In the genomic region with DNA sequence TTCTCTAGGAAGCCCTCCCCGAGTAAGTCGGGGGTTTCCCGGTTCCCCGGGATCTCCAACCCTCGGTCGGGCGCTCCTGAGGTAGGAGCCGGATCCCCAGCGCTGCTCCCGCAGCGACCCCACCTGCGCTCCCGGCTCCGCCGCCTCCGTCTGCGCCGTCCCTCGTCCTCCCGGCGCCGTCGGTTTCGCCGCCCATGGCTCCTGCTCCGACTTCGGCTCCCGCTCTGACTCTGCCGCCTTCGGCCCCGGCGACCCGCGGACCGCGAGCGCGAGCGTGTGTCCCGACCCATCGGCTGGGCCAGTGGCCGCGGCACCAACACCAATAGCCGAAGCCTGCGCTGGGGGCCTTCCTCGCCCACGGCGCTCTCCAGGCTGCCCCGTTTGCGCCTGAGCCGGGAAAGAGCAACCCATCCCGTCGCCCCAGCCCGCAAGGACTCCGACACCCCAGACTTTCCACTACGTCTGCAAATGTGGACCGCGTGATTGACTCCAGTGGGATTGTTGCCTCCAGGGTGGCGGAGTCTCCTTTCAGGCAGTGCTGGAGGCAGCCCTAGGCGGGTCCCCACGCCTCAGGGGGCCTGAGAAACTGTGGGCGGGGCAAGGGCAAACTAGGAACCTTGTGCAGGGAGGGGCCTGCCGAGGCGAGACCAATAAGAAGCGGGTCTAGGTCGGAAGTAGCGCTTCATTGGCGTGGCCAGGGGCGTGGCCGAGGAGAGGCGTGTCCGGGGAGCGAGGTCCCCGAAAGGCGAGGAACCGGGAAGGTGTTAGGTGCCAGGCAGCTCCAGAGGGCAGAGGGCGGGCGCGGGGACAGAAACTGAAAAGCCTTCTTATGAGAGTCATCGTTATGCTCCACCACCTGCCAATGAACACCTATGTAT, we compare ENCODE assay signal across 1 cellular context.
TF ChIP-seq lines count a peak whose summit lies in the region.

CACTIN (minus strand) TSS at position 318 of the 878 bp plus-strand sequence; CDS start at position 290, 28 bp downstream.

TF ChIP-seq in K562, 482 proteins besides CTCF, POLR2A, EP300 and RAD21 (continued from another document and continues in another):
- TF ChIP-seq ZKSCAN3 (CRISPR knock-in tag; IDR thresholded peaks at IDR 0.05) (no peak), SAFB2 (IDR thresholded peaks at IDR 0.05; ENCODE audit: borderline replicate concordance, low read depth, low read length, severe bottlenecking) (no peak), BRD9 (IDR thresholded peaks at IDR 0.05; ENCODE audit: low read depth, partially characterized antibody) (no peak), PYGO2 (tag; IDR thresholded peaks at IDR 0.05) (no peak), FOXK2 (conservative IDR thresholded peaks at IDR 0.05 in 1 of 2, IDR thresholded peaks at IDR 0.05 in 1 of 2; ENCODE audit: low read depth in 2 of 2) (peak; percentile 73 to 81; a peak in 3 of 4 replicates), ZNF764 (CRISPR knock-in tag; IDR thresholded peaks at IDR 0.05; ENCODE audit: low read depth) (no peak), PHB2 (IDR thresholded peaks at IDR 0.05; ENCODE audit: low read depth) (no peak), SNRNP70 (optimal IDR thresholded peaks at IDR 0.05; ENCODE audit: low read depth, low read length) (no peak), KDM5B (IDR thresholded peaks at IDR 0.05; ENCODE audit: insufficient replicate concordance, low read depth, low read length) (peak; percentile 79), ZNF121 (CRISPR knock-in tag; conservative IDR thresholded peaks at IDR 0.05) (no peak), TBL1XR1 (IDR thresholded peaks at IDR 0.05; ENCODE audit: low read length in 2 of 2) (peak; percentile 31 to 35; a peak in 1 of 4 replicates), RBM14 (IDR thresholded peaks at IDR 0.05; ENCODE audit: borderline replicate concordance, insufficient read depth, low read depth, low read length) (no peak), CBX5 (IDR thresholded peaks at IDR 0.05; ENCODE audit: borderline replicate concordance, low read depth) (no peak), PURB (CRISPR knock-in tag; IDR thresholded peaks at IDR 0.05; ENCODE audit: low read depth) (no peak), TFAM (CRISPR knock-in tag; conservative IDR thresholded peaks at IDR 0.05) (no peak), ZNF766 (CRISPR knock-in tag; conservative IDR thresholded peaks at IDR 0.05) (peak; percentile 63; the same call in 1 of the 2 replicates), TCFL5 (CRISPR knock-in tag; conservative IDR thresholded peaks at IDR 0.05) (no peak), ZNF263 (CRISPR knock-in tag; IDR thresholded peaks at IDR 0.05; ENCODE audit: borderline replicate concordance) (no peak; the same call in 1 of the 2 replicates), SLC30A9 (CRISPR knock-in tag; IDR thresholded peaks at IDR 0.05) (no peak), STAT5A (IDR thresholded peaks at IDR 0.05; ENCODE audit: borderline replicate concordance, low read length) (no peak), ESRRB (CRISPR knock-in tag; IDR thresholded peaks at IDR 0.05; ENCODE audit: borderline replicate concordance) (no peak), HEY1 (CRISPR knock-in tag; IDR thresholded peaks at IDR 0.05; ENCODE audit: borderline replicate concordance) (no peak), SMARCE1 (IDR thresholded peaks at IDR 0.05) (no peak), ETV5 (CRISPR knock-in tag; IDR thresholded peaks at IDR 0.05; ENCODE audit: low read depth) (0 out of 2 replicates have a peak, but pooled peaks have one; percentile 56), KAT2B (IDR thresholded peaks at IDR 0.05; ENCODE audit: low read depth, low read length) (no peak), SMAD2 (IDR thresholded peaks at IDR 0.05; ENCODE audit: low read depth, low read length) (no peak), TOE1 (IDR thresholded peaks at IDR 0.05; ENCODE audit: borderline replicate concordance) (peak; percentile 98), TOE1 (CRISPR knock-in tag; IDR thresholded peaks at IDR 0.05; ENCODE audit: borderline replicate concordance, low read depth) (no peak), RBM22 (IDR thresholded peaks at IDR 0.05; ENCODE audit: low read depth, low read length, poor library complexity, severe bottlenecking) (peak; percentile 27), ZNF512 (tag; IDR thresholded peaks at IDR 0.05) (no peak), TAF7 (tag; IDR thresholded peaks at IDR 0.05) (peak; percentile 46; the same call in 1 of the 2 replicates), ZNF316 (IDR thresholded peaks at IDR 0.05) (no peak), SP1 (CRISPR knock-in tag; IDR thresholded peaks at IDR 0.05) (peak; percentile 100), RUNX1 (IDR thresholded peaks at IDR 0.05; ENCODE audit: low read depth) (no peak), YY1 (IDR thresholded peaks at IDR 0.05; ENCODE audit: borderline replicate concordance in 1 of 3, control insufficient read depth in 1 of 3, extremely low read depth in 1 of 3, insufficient read depth in 3 of 3, insufficient read length in 1 of 3, insufficient replicate concordance in 2 of 3, low read depth in 1 of 3, low read length in 2 of 3) (peak in 2 of 3 experiments; percentile 42 to 59), TSC22D4 (tag; IDR thresholded peaks at IDR 0.05) (no peak), CHD2 (IDR thresholded peaks at IDR 0.05; ENCODE audit: low read depth, low read length) (0 out of 2 replicates have a peak, but pooled peaks have one; percentile 20), PHF21A (IDR thresholded peaks at IDR 0.05; ENCODE audit: borderline replicate concordance, low read depth) (peak; percentile 61; the same call in 1 of the 2 replicates), KLF6 (CRISPR knock-in tag; IDR thresholded peaks at IDR 0.05; ENCODE audit: borderline replicate concordance) (no peak), THAP7 (CRISPR knock-in tag; IDR thresholded peaks at IDR 0.05) (no peak), GTF2F1 (IDR thresholded peaks at IDR 0.05; ENCODE audit: low read depth, low read length) (peak; percentile 49; the same call in 1 of the 2 replicates), ZNF324 (CRISPR knock-in tag; IDR thresholded peaks at IDR 0.05) (0 out of 2 replicates have a peak, but pooled peaks have one; percentile 24), FOXK1 (CRISPR knock-in tag; IDR thresholded peaks at IDR 0.05; ENCODE audit: borderline replicate concordance) (0 out of 2 replicates have a peak, but pooled peaks have one; percentile 42), TAF15 (IDR thresholded peaks at IDR 0.05; ENCODE audit: low read depth, low read length) (peak; percentile 53; the same call in 1 of the 2 replicates), RHOXF2B (CRISPR knock-in tag; conservative IDR thresholded peaks at IDR 0.05) (no peak; the same call in 1 of the 2 replicates), SMARCA5 (IDR thresholded peaks at IDR 0.05) (no peak), BCOR (IDR thresholded peaks at IDR 0.05) (no peak)
- TF ChIP-seq, protein P1, sequence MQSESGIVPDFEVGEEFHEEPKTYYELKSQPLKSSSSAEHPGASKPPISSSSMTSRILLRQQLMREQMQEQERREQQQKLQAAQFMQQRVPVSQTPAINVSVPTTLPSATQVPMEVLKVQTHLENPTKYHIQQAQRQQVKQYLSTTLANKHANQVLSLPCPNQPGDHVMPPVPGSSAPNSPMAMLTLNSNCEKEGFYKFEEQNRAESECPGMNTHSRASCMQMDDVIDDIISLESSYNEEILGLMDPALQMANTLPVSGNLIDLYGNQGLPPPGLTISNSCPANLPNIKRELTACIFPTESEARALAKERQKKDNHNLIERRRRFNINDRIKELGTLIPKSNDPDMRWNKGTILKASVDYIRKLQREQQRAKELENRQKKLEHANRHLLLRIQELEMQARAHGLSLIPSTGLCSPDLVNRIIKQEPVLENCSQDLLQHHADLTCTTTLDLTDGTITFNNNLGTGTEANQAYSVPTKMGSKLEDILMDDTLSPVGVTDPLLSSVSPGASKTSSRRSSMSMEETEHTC (IDR thresholded peaks at IDR 0.05), result no peak
- TF ChIP-seq, protein P2, sequence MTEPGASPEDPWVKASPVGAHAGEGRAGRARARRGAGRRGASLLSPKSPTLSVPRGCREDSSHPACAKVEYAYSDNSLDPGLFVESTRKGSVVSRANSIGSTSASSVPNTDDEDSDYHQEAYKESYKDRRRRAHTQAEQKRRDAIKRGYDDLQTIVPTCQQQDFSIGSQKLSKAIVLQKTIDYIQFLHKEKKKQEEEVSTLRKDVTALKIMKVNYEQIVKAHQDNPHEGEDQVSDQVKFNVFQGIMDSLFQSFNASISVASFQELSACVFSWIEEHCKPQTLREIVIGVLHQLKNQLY (CRISPR knock-in tag; conservative IDR thresholded peaks at IDR 0.05), result no peak
- TF ChIP-seq, protein P3, sequence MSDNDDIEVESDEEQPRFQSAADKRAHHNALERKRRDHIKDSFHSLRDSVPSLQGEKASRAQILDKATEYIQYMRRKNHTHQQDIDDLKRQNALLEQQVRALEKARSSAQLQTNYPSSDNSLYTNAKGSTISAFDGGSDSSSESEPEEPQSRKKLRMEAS (CRISPR knock-in tag; IDR thresholded peaks at IDR 0.05), result peak; percentile 80
- TF ChIP-seq, protein P4, sequence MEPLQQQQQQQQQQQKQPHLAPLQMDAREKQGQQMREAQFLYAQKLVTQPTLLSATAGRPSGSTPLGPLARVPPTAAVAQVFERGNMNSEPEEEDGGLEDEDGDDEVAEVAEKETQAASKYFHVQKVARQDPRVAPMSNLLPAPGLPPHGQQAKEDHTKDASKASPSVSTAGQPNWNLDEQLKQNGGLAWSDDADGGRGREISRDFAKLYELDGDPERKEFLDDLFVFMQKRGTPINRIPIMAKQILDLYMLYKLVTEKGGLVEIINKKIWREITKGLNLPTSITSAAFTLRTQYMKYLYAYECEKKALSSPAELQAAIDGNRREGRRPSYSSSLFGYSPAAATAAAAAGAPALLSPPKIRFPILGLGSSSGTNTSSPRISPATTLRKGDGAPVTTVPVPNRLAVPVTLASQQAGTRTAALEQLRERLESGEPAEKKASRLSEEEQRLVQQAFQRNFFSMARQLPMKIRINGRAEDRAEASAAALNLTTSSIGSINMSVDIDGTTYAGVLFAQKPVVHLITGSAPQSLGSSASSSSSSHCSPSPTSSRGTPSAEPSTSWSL (CRISPR knock-in tag; IDR thresholded peaks at IDR 0.05; ENCODE audit: borderline replicate concordance), result no peak
- TF ChIP-seq, protein P5, sequence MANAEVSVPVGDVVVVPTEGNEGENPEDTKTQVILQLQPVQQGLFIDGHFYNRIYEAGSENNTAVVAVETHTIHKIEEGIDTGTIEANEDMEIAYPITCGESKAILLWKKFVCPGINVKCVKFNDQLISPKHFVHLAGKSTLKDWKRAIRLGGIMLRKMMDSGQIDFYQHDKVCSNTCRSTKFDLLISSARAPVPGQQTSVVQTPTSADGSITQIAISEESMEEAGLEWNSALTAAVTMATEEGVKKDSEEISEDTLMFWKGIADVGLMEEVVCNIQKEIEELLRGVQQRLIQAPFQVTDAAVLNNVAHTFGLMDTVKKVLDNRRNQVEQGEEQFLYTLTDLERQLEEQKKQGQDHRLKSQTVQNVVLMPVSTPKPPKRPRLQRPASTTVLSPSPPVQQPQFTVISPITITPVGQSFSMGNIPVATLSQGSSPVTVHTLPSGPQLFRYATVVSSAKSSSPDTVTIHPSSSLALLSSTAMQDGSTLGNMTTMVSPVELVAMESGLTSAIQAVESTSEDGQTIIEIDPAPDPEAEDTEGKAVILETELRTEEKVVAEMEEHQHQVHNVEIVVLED (CRISPR knock-in tag; IDR thresholded peaks at IDR 0.05), result peak; percentile 63
- TF ChIP-seq, protein P6, sequence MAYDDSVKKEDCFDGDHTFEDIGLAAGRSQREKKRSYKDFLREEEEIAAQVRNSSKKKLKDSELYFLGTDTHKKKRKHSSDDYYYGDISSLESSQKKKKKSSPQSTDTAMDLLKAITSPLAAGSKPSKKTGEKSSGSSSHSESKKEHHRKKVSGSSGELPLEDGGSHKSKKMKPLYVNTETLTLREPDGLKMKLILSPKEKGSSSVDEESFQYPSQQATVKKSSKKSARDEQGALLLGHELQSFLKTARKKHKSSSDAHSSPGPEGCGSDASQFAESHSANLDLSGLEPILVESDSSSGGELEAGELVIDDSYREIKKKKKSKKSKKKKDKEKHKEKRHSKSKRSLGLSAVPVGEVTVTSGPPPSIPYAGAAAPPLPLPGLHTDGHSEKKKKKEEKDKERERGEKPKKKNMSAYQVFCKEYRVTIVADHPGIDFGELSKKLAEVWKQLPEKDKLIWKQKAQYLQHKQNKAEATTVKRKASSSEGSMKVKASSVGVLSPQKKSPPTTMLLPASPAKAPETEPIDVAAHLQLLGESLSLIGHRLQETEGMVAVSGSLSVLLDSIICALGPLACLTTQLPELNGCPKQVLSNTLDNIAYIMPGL (CRISPR knock-in tag; IDR thresholded peaks at IDR 0.05), result no peak; the same call in 1 of the 2 replicates
- TF ChIP-seq, protein P7, sequence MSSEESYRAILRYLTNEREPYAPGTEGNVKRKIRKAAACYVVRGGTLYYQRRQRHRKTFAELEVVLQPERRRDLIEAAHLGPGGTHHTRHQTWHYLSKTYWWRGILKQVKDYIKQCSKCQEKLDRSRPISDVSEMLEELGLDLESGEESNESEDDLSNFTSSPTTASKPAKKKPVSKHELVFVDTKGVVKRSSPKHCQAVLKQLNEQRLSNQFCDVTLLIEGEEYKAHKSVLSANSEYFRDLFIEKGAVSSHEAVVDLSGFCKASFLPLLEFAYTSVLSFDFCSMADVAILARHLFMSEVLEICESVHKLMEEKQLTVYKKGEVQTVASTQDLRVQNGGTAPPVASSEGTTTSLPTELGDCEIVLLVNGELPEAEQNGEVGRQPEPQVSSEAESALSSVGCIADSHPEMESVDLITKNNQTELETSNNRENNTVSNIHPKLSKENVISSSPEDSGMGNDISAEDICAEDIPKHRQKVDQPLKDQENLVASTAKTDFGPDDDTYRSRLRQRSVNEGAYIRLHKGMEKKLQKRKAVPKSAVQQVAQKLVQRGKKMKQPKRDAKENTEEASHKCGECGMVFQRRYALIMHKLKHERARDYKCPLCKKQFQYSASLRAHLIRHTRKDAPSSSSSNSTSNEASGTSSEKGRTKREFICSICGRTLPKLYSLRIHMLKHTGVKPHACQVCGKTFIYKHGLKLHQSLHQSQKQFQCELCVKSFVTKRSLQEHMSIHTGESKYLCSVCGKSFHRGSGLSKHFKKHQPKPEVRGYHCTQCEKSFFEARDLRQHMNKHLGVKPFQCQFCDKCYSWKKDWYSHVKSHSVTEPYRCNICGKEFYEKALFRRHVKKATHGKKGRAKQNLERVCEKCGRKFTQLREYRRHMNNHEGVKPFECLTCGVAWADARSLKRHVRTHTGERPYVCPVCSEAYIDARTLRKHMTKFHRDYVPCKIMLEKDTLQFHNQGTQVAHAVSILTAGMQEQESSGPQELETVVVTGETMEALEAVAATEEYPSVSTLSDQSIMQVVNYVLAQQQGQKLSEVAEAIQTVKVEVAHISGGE (CRISPR knock-in tag; IDR thresholded peaks at IDR 0.05), result peak in 1 of 3 experiments; percentile 54; a peak in 1 of 6 replicates
